In the genomic region with DNA sequence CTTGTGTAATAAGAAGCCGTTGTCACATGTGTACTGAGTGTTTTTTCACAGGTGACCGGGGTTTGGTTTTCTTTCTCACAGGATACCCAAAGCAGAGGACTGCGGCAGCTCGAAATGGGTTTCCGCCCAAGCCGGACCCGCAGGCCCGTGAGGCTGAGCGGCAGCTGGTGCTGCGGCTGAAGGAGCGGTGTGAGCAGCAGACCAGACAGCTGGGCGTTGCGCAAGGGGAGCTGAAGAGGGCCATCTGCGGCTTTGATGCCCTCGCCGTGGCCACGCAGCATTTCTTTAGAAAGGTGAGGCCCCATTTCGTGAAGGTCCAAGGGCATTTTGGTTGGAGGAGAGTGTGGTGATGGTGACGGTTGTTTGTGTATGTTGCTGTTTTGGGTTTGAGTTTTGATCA, we compare ENCODE assay signal across 13 cellular contexts.
"Had no signal": no experiment of that assay in that cellular context is flagged by ENCODE, and none has a peak within 500 bp of the region (broad histone marks: within the 10 kb centered on the region; RNA-seq: fewer than 3 reads in every experiment).

No MANE protein-coding gene starts in this region.

- ATAC-seq: sciatic nerve; stimulated activated naive CD8-positive, alpha-beta T cell treated with anti-CD3 and anti-CD28 coated beads, Interleukin-15, amount 100 ng/mL, for 72 hours; upper lobe of right lung had no signal

- H3K4me1 ChIP-seq: upper lobe of right lung had no signal

- H3K4me3 ChIP-seq: ovary, spleen, upper lobe of right lung had no signal

- H3K36me3 ChIP-seq: ovary, spleen, upper lobe of right lung had no signal

- H3K27me3 ChIP-seq: ovary had no signal

- H3K9me3 ChIP-seq: ovary, spleen, upper lobe of right lung had no signal

- H3K27ac ChIP-seq: ovary, spleen, upper lobe of right lung had no signal

- DNase-seq: activated CD4-positive, CD25-positive, alpha-beta regulatory T cell treated with anti-CD3 and anti-CD28 coated beads, Interleukin-2, amount 50 U/mL, for 72 hours; activated naive CD4-positive, alpha-beta T cell treated with Interleukin-2 at 50 U/mL for 16 hours; activated T-cell treated with anti-CD3 and anti-CD28 coated beads for 4 hours; cerebellar nuclear complex; effector memory CD4-positive, alpha-beta T cell; foreskin melanocyte; head of caudate nucleus; immature natural killer cell; ovary; spleen; stimulated activated naive CD8-positive, alpha-beta T cell treated with anti-CD3 and anti-CD28 coated beads, Interleukin-15, amount 100 ng/mL, for 72 hours; upper lobe of right lung had no signal
